Comparison of ENCODE assay signal across 1 cellular context in the genomic region with DNA sequence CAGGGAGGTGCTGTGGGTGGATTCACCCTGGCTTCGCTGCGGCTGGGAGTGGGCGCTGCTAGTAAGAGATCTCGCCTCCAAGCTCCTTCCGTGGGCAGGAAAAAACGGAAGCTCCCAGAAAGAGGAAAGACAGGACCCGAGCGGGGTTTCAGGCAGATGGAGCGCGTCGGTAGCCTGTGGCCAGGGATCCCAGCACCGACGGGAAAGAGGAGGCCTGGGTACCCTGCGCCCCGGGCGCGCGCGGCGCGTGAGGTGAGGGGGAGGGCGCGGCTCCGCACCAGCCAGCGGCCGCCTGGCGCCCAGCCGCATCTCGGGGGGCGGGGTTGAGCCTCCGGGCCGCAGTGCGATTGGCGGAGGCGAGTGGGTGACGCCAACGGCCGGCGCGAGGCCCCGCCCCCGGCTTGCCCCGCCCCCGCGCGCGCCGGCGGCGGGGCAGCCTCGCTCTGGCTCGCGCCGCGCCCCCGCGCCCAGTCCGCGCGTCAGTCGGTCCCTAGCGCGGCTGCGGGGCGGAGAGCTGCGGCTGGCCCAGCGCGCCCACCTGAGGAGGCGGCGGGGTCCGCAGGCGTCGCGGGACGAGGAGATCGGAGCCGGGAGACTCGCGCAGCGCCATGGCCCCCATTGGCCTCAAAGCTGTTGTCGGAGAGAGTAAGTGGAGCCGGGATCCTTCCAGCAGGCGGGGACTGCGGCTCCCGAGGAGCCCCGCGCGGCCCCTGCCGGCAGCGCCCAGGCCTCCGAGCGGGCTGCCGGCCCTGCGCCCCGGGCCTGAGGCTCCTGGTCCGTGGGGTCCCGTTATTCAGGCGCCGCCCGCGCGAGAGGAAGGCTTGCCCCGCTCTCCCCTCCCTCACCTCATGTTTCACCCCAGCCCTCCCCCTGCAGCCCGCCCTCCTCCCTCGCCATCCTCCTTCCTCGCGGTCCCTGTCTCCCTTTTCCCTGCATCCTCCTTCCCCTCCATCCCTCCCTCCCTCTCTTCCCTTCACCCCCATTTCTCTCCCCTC.
TF ChIP-seq lines count a peak whose summit lies in the region.

STXBP1 (plus strand) TSS at position 482 of the 995 bp plus-strand sequence; CDS start at position 609, 127 bp downstream.

TF ChIP-seq in H1, 55 proteins besides CTCF, POLR2A, EP300 and RAD21:
- no peak for TF ChIP-seq JUND (IDR thresholded peaks at IDR 0.05; ENCODE audit: low read length)
- no peak for TF ChIP-seq KDM1A (IDR thresholded peaks at IDR 0.05; ENCODE audit: borderline replicate concordance, low read length)
- no peak for TF ChIP-seq CEBPB (IDR thresholded peaks at IDR 0.05; ENCODE audit: low read depth, low read length)
- TF ChIP-seq NANOG (IDR thresholded peaks at IDR 0.05; ENCODE audit: insufficient read depth, low read depth, low read length, poor library complexity, severe bottlenecking), result no peak
- TF ChIP-seq RFX5 (IDR thresholded peaks at IDR 0.05; ENCODE audit: borderline replicate concordance, low read depth, low read length), result no peak
- no peak for TF ChIP-seq SIN3A (conservative IDR thresholded peaks at IDR 0.05 in 1 of 2, IDR thresholded peaks at IDR 0.05 in 1 of 2; ENCODE audit: low read depth in 1 of 2, low read length in 2 of 2)
- TF ChIP-seq, protein P1, sequence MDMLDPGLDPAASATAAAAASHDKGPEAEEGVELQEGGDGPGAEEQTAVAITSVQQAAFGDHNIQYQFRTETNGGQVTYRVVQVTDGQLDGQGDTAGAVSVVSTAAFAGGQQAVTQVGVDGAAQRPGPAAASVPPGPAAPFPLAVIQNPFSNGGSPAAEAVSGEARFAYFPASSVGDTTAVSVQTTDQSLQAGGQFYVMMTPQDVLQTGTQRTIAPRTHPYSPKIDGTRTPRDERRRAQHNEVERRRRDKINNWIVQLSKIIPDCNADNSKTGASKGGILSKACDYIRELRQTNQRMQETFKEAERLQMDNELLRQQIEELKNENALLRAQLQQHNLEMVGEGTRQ (IDR thresholded peaks at IDR 0.05; ENCODE audit: low read length), result no peak
- no peak for TF ChIP-seq FOSL1 (IDR thresholded peaks at IDR 0.05; ENCODE audit: insufficient read depth, low read depth, low read length)
- peak; percentile 89 for TF ChIP-seq RBBP5 (IDR thresholded peaks at IDR 0.05; ENCODE audit: borderline replicate concordance, low read depth, low read length)
- TF ChIP-seq YY1 (IDR thresholded peaks at IDR 0.05; ENCODE audit: low read depth, low read length), result no peak
- TF ChIP-seq MAX (IDR thresholded peaks at IDR 0.05), result peak; percentile 8
- peak; percentile 18; the same call in 1 of the 2 replicates for TF ChIP-seq EGR1 (IDR thresholded peaks at IDR 0.05; ENCODE audit: borderline replicate concordance, low read depth, low read length)
- TF ChIP-seq EZH2 (IDR thresholded peaks at IDR 0.05; ENCODE audit: low read depth, low read length, severe bottlenecking), result no peak
- TF ChIP-seq, protein P2, sequence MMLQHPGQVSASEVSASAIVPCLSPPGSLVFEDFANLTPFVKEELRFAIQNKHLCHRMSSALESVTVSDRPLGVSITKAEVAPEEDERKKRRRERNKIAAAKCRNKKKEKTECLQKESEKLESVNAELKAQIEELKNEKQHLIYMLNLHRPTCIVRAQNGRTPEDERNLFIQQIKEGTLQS (IDR thresholded peaks at IDR 0.05; ENCODE audit: insufficient read depth, low read depth, low read length), result no peak
- no peak for TF ChIP-seq KDM5A (IDR thresholded peaks at IDR 0.05; ENCODE audit: low read length)
- peak; percentile 76 for TF ChIP-seq TAF1 (IDR thresholded peaks at IDR 0.05; ENCODE audit: low read depth, low read length)
- no peak for TF ChIP-seq ATF2 (IDR thresholded peaks at IDR 0.05; ENCODE audit: low read length)
- TF ChIP-seq SRF (IDR thresholded peaks at IDR 0.05; ENCODE audit: low read depth, low read length), result no peak
- TF ChIP-seq SUZ12 (IDR thresholded peaks at IDR 0.05; ENCODE audit: low read length), result peak; percentile 8; the same call in 1 of the 2 replicates
- TF ChIP-seq NRF1 (IDR thresholded peaks at IDR 0.05; ENCODE audit: low read depth, low read length), result no peak
- no peak for TF ChIP-seq ZNF274 (IDR thresholded peaks at IDR 0.05; ENCODE audit: borderline replicate concordance, extremely low read depth, low read length)
- no peak for TF ChIP-seq SP2 (IDR thresholded peaks at IDR 0.05; ENCODE audit: low read length)
- peak in 1 of 2 experiments; percentile 21; a peak in 1 of 4 replicates for TF ChIP-seq HDAC2 (IDR thresholded peaks at IDR 0.05; ENCODE audit: borderline replicate concordance in 1 of 2, low read depth in 2 of 2, low read length in 2 of 2)
- no peak for TF ChIP-seq TEAD4 (IDR thresholded peaks at IDR 0.05; ENCODE audit: low read depth, low read length)
- peak; percentile 73; the same call in 1 of the 2 replicates for TF ChIP-seq CREB1 (IDR thresholded peaks at IDR 0.05)
- peak; percentile 34; the same call in 1 of the 2 replicates for TF ChIP-seq POLR2AphosphoS5 (IDR thresholded peaks at IDR 0.05; ENCODE audit: low read depth, low read length)
- peak; percentile 74 for TF ChIP-seq PHF8 (conservative IDR thresholded peaks at IDR 0.05; ENCODE audit: low read depth, low read length)
- no peak for TF ChIP-seq RNF2 (IDR thresholded peaks at IDR 0.05; ENCODE audit: borderline replicate concordance, low read depth, low read length, missing control alignments, poor library complexity, severe bottlenecking)
- no peak for TF ChIP-seq CHD2 (IDR thresholded peaks at IDR 0.05; ENCODE audit: low read length)
- peak; percentile 28; the same call in 1 of the 2 replicates for TF ChIP-seq TBP (IDR thresholded peaks at IDR 0.05; ENCODE audit: low read depth, low read length)
- TF ChIP-seq, protein P3, sequence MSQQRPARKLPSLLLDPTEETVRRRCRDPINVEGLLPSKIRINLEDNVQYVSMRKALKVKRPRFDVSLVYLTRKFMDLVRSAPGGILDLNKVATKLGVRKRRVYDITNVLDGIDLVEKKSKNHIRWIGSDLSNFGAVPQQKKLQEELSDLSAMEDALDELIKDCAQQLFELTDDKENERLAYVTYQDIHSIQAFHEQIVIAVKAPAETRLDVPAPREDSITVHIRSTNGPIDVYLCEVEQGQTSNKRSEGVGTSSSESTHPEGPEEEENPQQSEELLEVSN (IDR thresholded peaks at IDR 0.05), result no peak
- no peak for TF ChIP-seq HDAC6 (IDR thresholded peaks at IDR 0.05; ENCODE audit: low read depth, low read length)
- TF ChIP-seq BRCA1 (IDR thresholded peaks at IDR 0.05; ENCODE audit: low read depth, low read length), result no peak
- TF ChIP-seq CBX5 (IDR thresholded peaks at IDR 0.05; ENCODE audit: low read depth, low read length), result no peak
- TF ChIP-seq SP1 (IDR thresholded peaks at IDR 0.05; ENCODE audit: low read depth, low read length), result no peak
- no peak for TF ChIP-seq GTF2F1 (IDR thresholded peaks at IDR 0.05; ENCODE audit: borderline replicate concordance, low read depth, low read length)
- no peak for TF ChIP-seq POU5F1 (IDR thresholded peaks at IDR 0.05; ENCODE audit: low read depth, low read length)
- TF ChIP-seq CHD1 (IDR thresholded peaks at IDR 0.05; ENCODE audit: low read depth, low read length), result no peak
- 0 out of 2 replicates have a peak, but pooled peaks have one; percentile 31 for TF ChIP-seq SP4 (IDR thresholded peaks at IDR 0.05; ENCODE audit: low read length)
- peak; percentile 18; the same call in 1 of the 2 replicates for TF ChIP-seq BACH1 (IDR thresholded peaks at IDR 0.05; ENCODE audit: low read length)
- no peak for TF ChIP-seq TCF12 (IDR thresholded peaks at IDR 0.05; ENCODE audit: low read depth, low read length)
- TF ChIP-seq SIRT6 (IDR thresholded peaks at IDR 0.05; ENCODE audit: low read length), result no peak
- TF ChIP-seq GABPA (IDR thresholded peaks at IDR 0.05; ENCODE audit: borderline replicate concordance, insufficient read depth, low read length), result no peak
- TF ChIP-seq ASH2L (IDR thresholded peaks at IDR 0.05; ENCODE audit: low read length), result peak; percentile 54
- TF ChIP-seq BCL11A (IDR thresholded peaks at IDR 0.05; ENCODE audit: low read depth in 2 of 2, low read length in 2 of 2), result no peak
- TF ChIP-seq RXRA (IDR thresholded peaks at IDR 0.05; ENCODE audit: insufficient read depth, low read depth, low read length), result no peak
- TF ChIP-seq TAF7 (optimal IDR thresholded peaks at IDR 0.05; ENCODE audit: borderline replicate concordance, low read depth, low read length), result peak; percentile 23
- no peak for TF ChIP-seq CTBP2 (IDR thresholded peaks at IDR 0.05; ENCODE audit: borderline replicate concordance, insufficient read depth, insufficient read length, low read length)
- TF ChIP-seq CBX8 (IDR thresholded peaks at IDR 0.05; ENCODE audit: borderline replicate concordance, low read depth, low read length), result no peak
- peak; percentile 98 for TF ChIP-seq KDM4A (IDR thresholded peaks at IDR 0.05; ENCODE audit: low read depth, low read length, severe bottlenecking)
- no peak for TF ChIP-seq SIX5 (IDR thresholded peaks at IDR 0.05; ENCODE audit: low read depth, low read length)
TF ChIP-seq in H1: peak in this region for 15.
